ENCODE assay signal across 12 cellular contexts in the genomic region with DNA sequence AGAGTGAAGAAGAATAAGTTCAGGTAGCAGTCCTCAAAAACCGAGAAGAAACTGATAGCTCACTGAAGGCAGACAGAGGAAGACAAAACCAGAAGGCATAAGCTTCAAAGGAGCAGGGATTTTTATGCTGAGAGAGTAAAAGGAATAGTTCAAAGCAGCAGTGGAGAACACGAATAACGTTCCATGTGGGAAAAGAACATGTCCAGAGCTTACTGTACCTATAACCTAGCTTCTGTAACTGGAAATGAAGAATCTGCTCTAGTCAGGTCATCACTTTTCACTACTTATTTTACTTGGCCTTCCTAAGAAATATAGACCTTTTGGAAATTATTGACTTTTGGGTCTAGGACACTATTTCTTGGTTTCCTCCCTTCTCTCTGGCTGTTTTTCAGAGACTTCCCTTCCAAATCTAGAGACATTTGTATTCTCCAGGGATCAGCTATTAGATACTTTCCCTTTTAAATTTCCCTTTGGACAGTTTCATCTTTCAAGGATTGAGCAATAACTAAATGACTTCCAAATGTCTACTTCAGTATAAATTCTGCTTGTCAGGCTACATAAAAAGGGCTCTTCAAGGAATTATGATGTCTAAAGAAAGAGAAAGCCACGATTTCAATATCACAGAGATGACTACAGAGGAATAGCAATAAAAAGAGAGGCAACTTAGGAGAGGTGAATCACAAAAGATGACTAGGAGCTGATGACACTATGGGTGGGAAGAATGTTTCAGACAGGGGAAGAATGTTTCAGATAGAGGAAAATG.
A peak's percentile ranks its signal among the peaks of the same experiment; 100 is the strongest.
DNase-seq lines count a peak whose midpoint lies in the region; ATAC-seq, FAIRE-seq and TF ChIP-seq lines count a peak whose summit lies in the region.
"Had no signal": no experiment of that assay in that cellular context is flagged by ENCODE, and none has a peak within 500 bp of the region (broad histone marks: within the 10 kb centered on the region; RNA-seq: fewer than 3 reads in every experiment).

No MANE protein-coding gene starts in this region.

- peak; percentile 76 for DNase-seq in AG08395 (ENCODE audit: low spot score)
- peak; percentile 15 for DNase-seq in HTR-8/SVneo (ENCODE audit: insufficient read length, low spot score)
- peak; percentile 69 for DNase-seq in choroid plexus epithelial cell (ENCODE audit: low read depth)
- peak; percentile 83 for DNase-seq in kidney tubule cell (ENCODE audit: low spot score)
- no peak for DNase-seq in epidermal melanocyte (ENCODE audit: insufficient read length, low spot score)
- DNase-seq: activated CD4-positive, alpha-beta T cell treated with anti-CD3 and anti-CD28 coated beads for 1 hour; activated gamma-delta T cell treated with Interleukin-2 at 50 U/mL for 16 hours; CD4-positive, alpha-beta memory T cell; NCI-H446 treated with DMSO at 0.1 percent for 48 hours had no signal

- TF ChIP-seq CTCF in choroid plexus epithelial cell (conservative IDR thresholded peaks at IDR 0.05; ENCODE audit: low read depth, low read length) = no peak

- no peak for FAIRE-seq in HTR-8/SVneo (lab: Jason Lieb, UNC)

- ATAC-seq in GM19467 (IDR thresholded peaks at IDR 0.05; ENCODE audit: unreplicated experiment) (no peak), GM21390 (IDR thresholded peaks at IDR 0.05; ENCODE audit: unreplicated experiment) (no peak), HG02981 (IDR thresholded peaks at IDR 0.05; ENCODE audit: unreplicated experiment) (no peak)

- H3K4me3 ChIP-seq in choroid plexus epithelial cell (ENCODE audit: low read depth, low read length) = no peak overlapping the region
